Comparison of ENCODE assay signal across 8 cellular contexts in genomic region chr11:65083834-65084597, GRCh38. TPM values are rescaled to one million over a fixed set of nuclear protein-coding genes. Genes with fewer than 3 reads are reported as not detected.
A peak's percentile ranks its signal among the peaks of the same experiment; 100 is the strongest.
DNase-seq lines count a peak whose midpoint lies in the region; ATAC-seq, FAIRE-seq and TF ChIP-seq lines count a peak whose summit lies in the region.

Gene CDCA5 (minus strand): TSS chr11:65084040. CDS start chr11:65083978, 62 bp downstream.
Gene ZFPL1 (plus strand): TSS chr11:65084222. CDS start chr11:65084699, 477 bp downstream.

- H3K4me3 ChIP-seq in fibroblast of mammary gland (ENCODE audit: control insufficient read depth, low read depth, low read length), result peak within 1 kb of the TSS; percentile 90

- H3K36me3 Mint-ChIP-seq in naive thymus-derived CD8-positive, alpha-beta T cell, result peaks cover 0 to 29% (median under 1%) of the 10 kb centered on the region in 3 donors
- peaks cover 31 to 44% of the 10 kb centered on the region in 2 donors for H3K36me3 Mint-ChIP-seq in stimulated activated naive B cell treated with anti-CD40 and anti-IgM and Interleukin-4, amounts not matched to agents 10 μg/mL and 1 μg/mL and 100 μg/mL, for 72 hours

- H3K4me1 Mint-ChIP-seq in naive thymus-derived CD8-positive, alpha-beta T cell, result peaks cover 18 to 31% (median 27%) of the 10 kb centered on the region in 4 donors
- peaks cover 30 to 49% of the 10 kb centered on the region in 2 donors for H3K4me1 Mint-ChIP-seq in stimulated activated naive B cell treated with anti-CD40 and anti-IgM and Interleukin-4, amounts not matched to agents 10 μg/mL and 1 μg/mL and 100 μg/mL, for 72 hours

- ATAC-seq in naive thymus-derived CD8-positive, alpha-beta T cell, result peak; percentile 88 to 92
- ATAC-seq in stimulated activated naive B cell treated with anti-CD40 and anti-IgM and Interleukin-4, amounts not matched to agents 10 μg/mL and 1 μg/mL and 100 μg/mL, for 72 hours (replicated peaks), result peak; percentile 92 to 94

- H3K27me3 Mint-ChIP-seq in naive thymus-derived CD8-positive, alpha-beta T cell, result peaks cover 0 to 2% (median 0%) of the 10 kb centered on the region in 5 donors
- H3K27me3 Mint-ChIP-seq in stimulated activated naive B cell treated with anti-CD40 and anti-IgM and Interleukin-4, amounts not matched to agents 10 μg/mL and 1 μg/mL and 100 μg/mL, for 72 hours, result no peaks in the 10 kb centered on the region

- peak; percentile 95 for DNase-seq in EL
- DNase-seq in H54 (ENCODE audit: insufficient read length, low spot score), result peak; percentile 96
- DNase-seq in M059J (ENCODE audit: low read depth), result peak; percentile 94
- peak; percentile 94 for DNase-seq in activated T-helper 9 cell treated with anti-CD3 and anti-CD28 coated beads, Interleukin-2, amount 50 U/mL, for 16 hours (ENCODE audit: low read depth)
- DNase-seq in fibroblast of mammary gland (ENCODE audit: low read depth), result peak; percentile 93
- peak; percentile 92 to 98 (median 96) for DNase-seq in naive thymus-derived CD8-positive, alpha-beta T cell
- DNase-seq in stimulated activated naive B cell treated with anti-CD40 and anti-IgM and Interleukin-4, amounts not matched to agents 10 μg/mL and 1 μg/mL and 100 μg/mL, for 72 hours, result peak; percentile 96

- no peak for FAIRE-seq in H54 (lab: Jason Lieb, UNC)

- TF ChIP-seq POLR2A in H54 (IDR thresholded peaks at IDR 0.05; ENCODE audit: low read depth, low read length) (peak; percentile 67), Raji (IDR thresholded peaks at IDR 0.05; ENCODE audit: insufficient read depth, low read depth, low read length) (peak; percentile 83)

- H3K9me3 Mint-ChIP-seq in naive thymus-derived CD8-positive, alpha-beta T cell, result no peaks in the 10 kb centered on the region
- no peaks in the 10 kb centered on the region for H3K9me3 Mint-ChIP-seq in stimulated activated naive B cell treated with anti-CD40 and anti-IgM and Interleukin-4, amounts not matched to agents 10 μg/mL and 1 μg/mL and 100 μg/mL, for 72 hours

- peak within 1 kb of the TSS; percentile 91 to 99 (median 98) for H3K27ac Mint-ChIP-seq in naive thymus-derived CD8-positive, alpha-beta T cell
- H3K27ac Mint-ChIP-seq in stimulated activated naive B cell treated with anti-CD40 and anti-IgM and Interleukin-4, amounts not matched to agents 10 μg/mL and 1 μg/mL and 100 μg/mL, for 72 hours, result peak within 1 kb of the TSS; percentile 98

- no peak for TF ChIP-seq CTCF in fibroblast of mammary gland (conservative IDR thresholded peaks at IDR 0.05; ENCODE audit: control insufficient read depth, insufficient read depth, low read depth, low read length)

- POLR2A ChIA-PET in naive thymus-derived CD8-positive, alpha-beta T cell (lab: Charles Lee), result interaction anchor here (1.0 to 4.6 kb wide), 8 partner anchors 11 to 57 kb away, joined by 3 to 48 read pairs (median 5); partner anchors contain the start of genes FAU, MRPL49, SAC3D1 and SNX15

- peak within 1 kb of the TSS; percentile 86 to 99 (median 92) for H3K4me3 Mint-ChIP-seq in naive thymus-derived CD8-positive, alpha-beta T cell
- peak within 1 kb of the TSS; percentile 99 to 100 for H3K4me3 Mint-ChIP-seq in stimulated activated naive B cell treated with anti-CD40 and anti-IgM and Interleukin-4, amounts not matched to agents 10 μg/mL and 1 μg/mL and 100 μg/mL, for 72 hours

RNA-seq across cellular contexts. Expression of gene CDCA5, which starts in this region (rescaled TPM):
- total RNA-seq in M059J (2014; rRNA removed; shearing (Covaris generic)), result 47.9 and 56.8 TPM in 2 replicates
- total RNA-seq in naive thymus-derived CD8-positive, alpha-beta T cell, result 1 to 10 TPM in 1 of 2 experiments, under 1 TPM in 1; 0.60 to 1.0 TPM
- polyA plus RNA-seq in naive thymus-derived CD8-positive, alpha-beta T cell, result under 1 TPM; 0.22 to 0.90 (median 0.35) TPM

RNA-seq across cellular contexts. Expression of gene ZFPL1, which starts in this region (rescaled TPM):
- total RNA-seq in M059J (2014; rRNA removed; shearing (Covaris generic)), result 83.4 and 96.0 TPM in 2 replicates
- total RNA-seq in naive thymus-derived CD8-positive, alpha-beta T cell, result 10 to 100 TPM; 49.4 to 50.5 TPM
- 10 to 100 TPM; 21.5 to 33.1 (median 24.9) TPM for polyA plus RNA-seq in naive thymus-derived CD8-positive, alpha-beta T cell

Comparison
In these comparisons a context has a peak if more than half of its experiments do, and no peak if none do; other contexts are left out.
1. Peak in every context shown above with its lines: DNase-seq, ATAC-seq and H3K4me3 ChIP-seq.
2. RNA of gene CDCA5 (total RNA-seq): 47.9 to 56.8 TPM in M059J; 0.60 to 1.0 TPM in naive thymus-derived CD8-positive, alpha-beta T cell; every median in the first group is over 10 times any median in the second.